9 cellular contexts compared by ENCODE assay signal in genomic region chr11:72720047-72720446, GRCh38. TPM values are rescaled to one million over a fixed set of nuclear protein-coding genes. Genes with fewer than 3 reads are reported as not detected.
DNase-seq lines count a peak whose midpoint lies in the region; ATAC-seq, FAIRE-seq and TF ChIP-seq lines count a peak whose summit lies in the region.
"Had no signal": no experiment of that assay in that cellular context is flagged by ENCODE, and none has a peak within 500 bp of the region (broad histone marks: within the 10 kb centered on the region; RNA-seq: fewer than 3 reads in every experiment).

No MANE protein-coding gene starts in this region.

- peak overlapping the region; percentile 99 for H3K4me2 ChIP-seq in keratinocyte (ENCODE audit: control insufficient read depth, extremely low read depth, insufficient read depth, low read depth, low read length)

- peak overlapping the region; percentile 93 for H3K27ac Mint-ChIP-seq in T-helper 2 cell treated with Interferon-gamma antibody and Interleukin-4, amounts not matched to agents 5 μg/mL and 100 μg/mL, for 36 hours
- peak overlapping the region; percentile 60 for H3K27ac Mint-ChIP-seq in activated naive CD8-positive, alpha-beta T cell treated with anti-CD3 and anti-CD28 coated beads for 36 hours

- H3K27ac ChIP-seq in keratinocyte (ENCODE audit: control insufficient read depth, insufficient read depth, low read length): no peak overlapping the region
- H3K27ac ChIP-seq in substantia nigra (ENCODE audit: low read depth, low read length, poor library complexity, severe bottlenecking): peak overlapping the region; percentile 76

- peaks cover 7% of the 10 kb centered on the region for H4K20me1 ChIP-seq in keratinocyte (ENCODE audit: control insufficient read depth, extremely low read depth, insufficient read depth, low read length)

- intact Hi-C loops in posterior vena cava (cut with DNase I): loop anchor here in 1 of 2 donors (10.0 kb wide), 1 partner anchor 455 kb away; no protein-coding TSS in a partner anchor

- H3K27me3 Mint-ChIP-seq in T-helper 2 cell treated with Interferon-gamma antibody and Interleukin-4, amounts not matched to agents 5 μg/mL and 100 μg/mL, for 36 hours (ENCODE audit: low read depth): no peaks in the 10 kb centered on the region
- no peaks in the 10 kb centered on the region for H3K27me3 Mint-ChIP-seq in activated naive CD8-positive, alpha-beta T cell treated with anti-CD3 and anti-CD28 coated beads for 36 hours

- H3K4me1 Mint-ChIP-seq in T-helper 2 cell treated with Interferon-gamma antibody and Interleukin-4, amounts not matched to agents 5 μg/mL and 100 μg/mL, for 36 hours (ENCODE audit: low read depth): peaks cover 27% of the 10 kb centered on the region
- H3K4me1 Mint-ChIP-seq in activated naive CD8-positive, alpha-beta T cell treated with anti-CD3 and anti-CD28 coated beads for 36 hours: peaks cover 38% of the 10 kb centered on the region

- H3K4me3 ChIP-seq in keratinocyte (ENCODE audit: control insufficient read depth in 2 of 3, extremely low read depth in 1 of 3, insufficient read depth in 2 of 3, low read depth in 1 of 3, low read length in 3 of 3): no peak overlapping the region

- DNase-seq in T-helper 2 cell treated with Interferon-gamma antibody and Interleukin-4, amounts not matched to agents 5 μg/mL and 100 μg/mL, for 36 hours (ENCODE audit: low spot score): no peak
- DNase-seq in T-helper 2 cell (no peak), keratinocyte (ENCODE audit: low read depth, low spot score) (no peak), substantia nigra (lab: John Stamatoyannopoulos, UW) (peak in 16 of 49 donors; percentile 15 to 44 (median 29)), posterior vena cava (ENCODE audit: low spot score) (no peak)
- DNase-seq in activated naive CD8-positive, alpha-beta T cell treated with anti-CD3 and anti-CD28 coated beads for 36 hours: no peak
- DNase-seq: NCI-H1092 treated with DMSO at 0.1 percent for 48 hours had no signal

- no peak overlapping the region for H3K9ac ChIP-seq in keratinocyte (ENCODE audit: control insufficient read depth, extremely low read depth, insufficient read depth, low read length)

- TF ChIP-seq CTCF in keratinocyte (optimal IDR thresholded peaks at IDR 0.05 in 1 of 3, IDR thresholded peaks at IDR 0.05 in 1 of 3, conservative IDR thresholded peaks at IDR 0.05 in 1 of 3; ENCODE audit: extremely low read depth in 1 of 3, insufficient read depth in 2 of 3, low read length in 3 of 3): no peak

- H3K9me3 ChIP-seq in keratinocyte (ENCODE audit: control insufficient read depth, low read depth, low read length): no peaks in the 10 kb centered on the region

- no peaks in the 10 kb centered on the region for H3K27me3 ChIP-seq in keratinocyte (ENCODE audit: control insufficient read depth, extremely low read depth, insufficient read depth, low read length)

- peaks cover 79% of the 10 kb centered on the region for H3K79me2 ChIP-seq in keratinocyte (ENCODE audit: control insufficient read depth, insufficient read depth, low read length)

- peak overlapping the region; percentile 96 for H3K4me3 Mint-ChIP-seq in T-helper 2 cell treated with Interferon-gamma antibody and Interleukin-4, amounts not matched to agents 5 μg/mL and 100 μg/mL, for 36 hours
- H3K4me3 Mint-ChIP-seq in activated naive CD8-positive, alpha-beta T cell treated with anti-CD3 and anti-CD28 coated beads for 36 hours: peak overlapping the region; percentile 94

- H3K4me1 ChIP-seq in keratinocyte (ENCODE audit: control insufficient read depth, extremely low read depth, insufficient read depth, low read length): peaks cover 63% of the 10 kb centered on the region

- no peak overlapping the region for H2AFZ ChIP-seq in keratinocyte (ENCODE audit: control insufficient read depth, low read length)

- peaks cover 14 to 28% of the 10 kb centered on the region in 2 experiments for H3K36me3 ChIP-seq in keratinocyte (ENCODE audit: control insufficient read depth in 2 of 2, extremely low read depth in 1 of 2, insufficient read depth in 2 of 2, low read length in 2 of 2)

- peaks cover 7% of the 10 kb centered on the region for H3K9me1 ChIP-seq in keratinocyte (ENCODE audit: control insufficient read depth, extremely low read depth, insufficient read depth, low read length)

- dilution Hi-C loops in keratinocyte (cut with MboI; ENCODE audit: extremely low pct_ligation_motif_present, low sequenced_read_pairs): no loop called here

- no peak for ATAC-seq in GM21529 (IDR thresholded peaks at IDR 0.05; ENCODE audit: unreplicated experiment)
- ATAC-seq in HG02870 (IDR thresholded peaks at IDR 0.05; ENCODE audit: unreplicated experiment): no peak

- no peaks in the 10 kb centered on the region for H3K9me3 Mint-ChIP-seq in T-helper 2 cell treated with Interferon-gamma antibody and Interleukin-4, amounts not matched to agents 5 μg/mL and 100 μg/mL, for 36 hours
- no peaks in the 10 kb centered on the region for H3K9me3 Mint-ChIP-seq in activated naive CD8-positive, alpha-beta T cell treated with anti-CD3 and anti-CD28 coated beads for 36 hours

- peaks cover 4% of the 10 kb centered on the region for H3K36me3 Mint-ChIP-seq in T-helper 2 cell treated with Interferon-gamma antibody and Interleukin-4, amounts not matched to agents 5 μg/mL and 100 μg/mL, for 36 hours (ENCODE audit: low read depth)
- H3K36me3 Mint-ChIP-seq in activated naive CD8-positive, alpha-beta T cell treated with anti-CD3 and anti-CD28 coated beads for 36 hours: peaks cover 2% of the 10 kb centered on the region

- FAIRE-seq in keratinocyte (lab: Jason Lieb, UNC): no peak

RNA-seq across cellular contexts. Expression of gene ARAP1, which starts 32.2 kb away (rescaled TPM):
- total RNA-seq in activated naive CD8-positive, alpha-beta T cell treated with anti-CD3 and anti-CD28 coated beads for 36 hours: 10 to 100 TPM; 49.3 to 52.3 TPM
- polyA plus RNA-seq in keratinocyte: 32.8 to 41.4 TPM (median 36.1 TPM) in 3 replicates
- polyA plus RNA-seq in keratinocyte (2011; ENCODE audit: low read depth): 66.3 TPM
- 15.4 and 32.8 TPM in 2 replicates for polyA plus RNA-seq in keratinocyte (2011; cell fraction: cytosol; rRNA removed)
- 67.7 and 82.5 TPM in 2 replicates for polyA plus RNA-seq in keratinocyte (2011; cell fraction: nucleus; rRNA removed)
- 37.8 and 43.0 TPM in 2 replicates for polyA plus RNA-seq in keratinocyte (2012; ENCODE audit: low replicate concordance)
- polyA minus RNA-seq in keratinocyte: 55.8 to 89.2 TPM (median 62.3 TPM) in 3 replicates
- polyA minus RNA-seq in keratinocyte (2011; cell fraction: cytosol; rRNA and poly(A)+ RNA removed): 79.2 TPM
- polyA minus RNA-seq in keratinocyte (2011; cell fraction: nucleus; rRNA and poly(A)+ RNA removed): 59.9 and 66.4 TPM in 2 replicates
- total RNA-seq in posterior vena cava: 10 to 100 TPM; 49.9 to 81.9 TPM

RNA-seq across cellular contexts. Expression of gene PDE2A, which starts 45.8 kb away (rescaled TPM):
- total RNA-seq in activated naive CD8-positive, alpha-beta T cell treated with anti-CD3 and anti-CD28 coated beads for 36 hours: under 1 TPM; 0.37 to 0.42 TPM
- 0.38 to 0.94 TPM (median 0.81 TPM) in 3 replicates for polyA plus RNA-seq in keratinocyte
- 0.50 TPM for polyA plus RNA-seq in keratinocyte (2011; ENCODE audit: low read depth)
- 0.44 and 1.1 TPM in 2 replicates for polyA plus RNA-seq in keratinocyte (2011; cell fraction: cytosol; rRNA removed)
- polyA plus RNA-seq in keratinocyte (2011; cell fraction: nucleus; rRNA removed): 1.2 and 1.6 TPM in 2 replicates
- 0.56 and 0.81 TPM in 2 replicates for polyA plus RNA-seq in keratinocyte (2012; ENCODE audit: low replicate concordance)
- 0.96 to 2.6 TPM (median 2.1 TPM) in 3 replicates for polyA minus RNA-seq in keratinocyte
- 1.3 TPM for polyA minus RNA-seq in keratinocyte (2011; cell fraction: cytosol; rRNA and poly(A)+ RNA removed)
- polyA minus RNA-seq in keratinocyte (2011; cell fraction: nucleus; rRNA and poly(A)+ RNA removed): 0.74 and 1.2 TPM in 2 replicates
- total RNA-seq in posterior vena cava: 10 to 100 TPM; 33.0 to 38.8 TPM

Comparison
In these comparisons a context has a peak if more than half of its experiments do, and no peak if none do; other contexts are left out.
1. RNA of gene PDE2A, which starts 45.8 kb away (total RNA-seq): 33.0 to 38.8 TPM in posterior vena cava; 0.37 to 0.42 TPM in activated naive CD8-positive, alpha-beta T cell treated with anti-CD3 and anti-CD28 coated beads for 36 hours; every median in the first group is over 10 times any median in the second.